In the genomic region with DNA sequence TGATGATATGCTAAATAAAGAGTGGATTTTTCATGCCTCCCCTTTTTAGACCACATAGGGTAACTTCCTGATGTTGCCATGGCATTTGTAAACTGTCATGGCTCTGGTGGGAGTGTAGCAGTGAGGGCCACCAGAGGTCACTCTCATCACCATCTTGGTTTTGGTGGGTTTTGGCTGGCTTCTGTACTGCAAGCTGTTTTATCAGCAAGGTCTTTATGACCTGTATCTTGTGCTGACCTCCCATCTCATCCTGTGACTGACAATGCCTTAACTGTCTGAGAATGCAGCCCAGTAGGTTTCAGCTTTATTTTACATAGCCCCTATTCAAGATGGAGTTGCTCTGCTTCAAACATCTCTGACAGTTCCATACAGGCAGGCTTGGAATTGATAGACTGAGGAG, we compare ENCODE assay signal across 8 cellular contexts.
DNase-seq lines count a peak whose midpoint lies in the region; ATAC-seq and TF ChIP-seq lines count a peak whose summit lies in the region.
"Not testable (repeated sequence)": the region's sequence is repeated elsewhere in the genome, so short reads cannot be mapped to it uniquely, and the experiment has no call there.

No MANE protein-coding gene starts in this region.

- H3K79me1 ChIP-seq in trophoblast cell (ENCODE audit: low read length) = not testable (repeated sequence)

- H3K4me1 ChIP-seq in BE2C; OCI-LY7 (ENCODE audit: insufficient read depth, low read length, poor library complexity, severe bottlenecking): not testable (repeated sequence)
- H3K4me1 ChIP-seq in trophoblast cell (ENCODE audit: control insufficient read depth in 1 of 2, insufficient read depth in 2 of 2, low read length in 2 of 2) = peaks cover 10 to 12% of the 10 kb centered on the region in 2 experiments

- not testable (repeated sequence) for H3K9me3 ChIP-seq in BE2C; OCI-LY7 (ENCODE audit: low read length); trophoblast cell (ENCODE audit: insufficient read depth, low read depth, low read length)

- H3K79me2 ChIP-seq in OCI-LY7 (ENCODE audit: insufficient read depth, low read depth, low read length); trophoblast cell (ENCODE audit: control insufficient read depth, insufficient read depth, low read length, poor library complexity): not testable (repeated sequence)

- H2BK5ac ChIP-seq in trophoblast cell (ENCODE audit: low read depth, low read length, poor library complexity) = not testable (repeated sequence)

- not testable (repeated sequence) for H3K4me2 ChIP-seq in OCI-LY7 (ENCODE audit: low read length); trophoblast cell (ENCODE audit: low read length)

- H3K14ac ChIP-seq in trophoblast cell (ENCODE audit: low read length) = not testable (repeated sequence)

- TF ChIP-seq CTCF in BE2C (IDR thresholded peaks at IDR 0.05; ENCODE audit: low read depth, low read length) (peak; percentile 47), GM12873 (IDR thresholded peaks at IDR 0.05; ENCODE audit: insufficient read depth, low read depth, low read length, missing control alignments) (peak; percentile 27), OCI-LY7 (conservative IDR thresholded peaks at IDR 0.05; ENCODE audit: low read length) (peak; percentile 71)
- TF ChIP-seq CTCF in WTC11 (IDR thresholded peaks at IDR 0.05) = not testable (repeated sequence)

- H4K20me1 ChIP-seq in OCI-LY7 (ENCODE audit: insufficient read depth, low read length) = not testable (repeated sequence)

- not testable (repeated sequence) for H3K27me3 Mint-ChIP-seq in WTC11 (ENCODE audit: low read depth); immature natural killer cell (ENCODE audit: low read depth in 3 of 3)

- H3K4me3 ChIP-seq in BE2C (ENCODE audit: low read depth, low read length); OCI-LY7 (ENCODE audit: low read depth, low read length, poor library complexity, severe bottlenecking); trophoblast cell (ENCODE audit: low read depth, low read length): not testable (repeated sequence)

- not testable (repeated sequence) for H3K4ac ChIP-seq in trophoblast cell (ENCODE audit: low read depth, low read length)

- not testable (repeated sequence) for H4K91ac ChIP-seq in trophoblast cell (ENCODE audit: low read depth, low read length)

- H3K9ac ChIP-seq in trophoblast cell (ENCODE audit: low read length) = not testable (repeated sequence)

- not testable (repeated sequence) for H4K8ac ChIP-seq in trophoblast cell (ENCODE audit: low read depth, low read length)

- CTCF ChIA-PET in OCI-LY7 (lab: Charles Lee; ENCODE audit: unreplicated experiment) = not testable (repeated sequence)
- CTCF ChIA-PET in WTC11 (lab: Charles Lee) = interaction anchor here (0.6 to 1.9 kb wide), 11 partner anchors 11 to 679 kb away, joined by 3 to 10 read pairs (median 4); no protein-coding TSS in a partner anchor

- not testable (repeated sequence) for H2BK120ac ChIP-seq in trophoblast cell (ENCODE audit: insufficient read depth, low read length, poor library complexity)

- not testable (repeated sequence) for H3K9me2 ChIP-seq in OCI-LY7 (ENCODE audit: insufficient read depth, low read length)

- not testable (repeated sequence) for H3K36me3 ChIP-seq in BE2C; trophoblast cell (ENCODE audit: control insufficient read depth in 1 of 2, insufficient read depth in 2 of 2, low read length in 2 of 2)
- peaks cover 21% of the 10 kb centered on the region for H3K36me3 ChIP-seq in OCI-LY7 (ENCODE audit: insufficient read depth, low read length)

- H3K23ac ChIP-seq in trophoblast cell (ENCODE audit: low read length) = not testable (repeated sequence)

- POLR2A ChIA-PET in OCI-LY7 (lab: Charles Lee) (interaction anchor here (0.6 to 1.3 kb wide), 7 partner anchors 11 to 1091 kb away, joined by 3 to 6 read pairs (median 4); no protein-coding TSS in a partner anchor), WTC11 (lab: Charles Lee) (interaction anchor here (0.7 kb wide), 1 partner anchor 15 kb away, joined by 3 read pairs; no protein-coding TSS in a partner anchor)

- peaks cover 17% of the 10 kb centered on the region for H3K9me3 Mint-ChIP-seq in WTC11
- H3K9me3 Mint-ChIP-seq in immature natural killer cell = not testable (repeated sequence)

- not testable (repeated sequence) for H3K36me3 Mint-ChIP-seq in WTC11
- peaks cover 0 to 12% (median 3%) of the 10 kb centered on the region in 3 donors for H3K36me3 Mint-ChIP-seq in immature natural killer cell

- BruUV-seq in OCI-LY7 (replicated peaks; lab: Mats Ljungman, UMichigan) = not testable (repeated sequence)

- not testable (repeated sequence) for H2AK5ac ChIP-seq in trophoblast cell (ENCODE audit: low read length)

- H3K27ac Mint-ChIP-seq in WTC11 (0 out of 2 replicates have a peak overlapping the region, but pooled peaks have one; percentile 6), immature natural killer cell (peak overlapping the region in 5 of 6 donors; percentile 1 to 29 (median 18))

- not testable (repeated sequence) for H2BK12ac ChIP-seq in trophoblast cell (ENCODE audit: low read length)

- peak; percentile 34 for DNase-seq in BE2C
- DNase-seq in MV-4-11 (lab: John Stamatoyannopoulos, UW) = peak; percentile 33
- DNase-seq in OCI-LY7 (ENCODE audit: low spot score) = peak; percentile 23
- DNase-seq in WTC11 (ENCODE audit: low spot score) = peak; percentile 61
- DNase-seq in dermis blood vessel endothelial cell = peak; percentile 30
- peak in 2 of 3 donors; percentile 21 to 24 for DNase-seq in immature natural killer cell
- peak; percentile 77 to 90 for DNase-seq in trophoblast cell

- not testable (repeated sequence) for H3K4me3 Mint-ChIP-seq in WTC11, immature natural killer cell

- intact Hi-C loops in OCI-LY7 (cut with micrococcal nuclease; ENCODE audit: unreplicated experiment) = loop anchor here (2.0 kb wide), 1 partner anchor 34 kb away; no protein-coding TSS in a partner anchor

- H3K27ac ChIP-seq in OCI-LY7 (ENCODE audit: low read depth, low read length, poor library complexity, severe bottlenecking) = not testable (repeated sequence)
- peak overlapping the region; percentile 39 for H3K27ac ChIP-seq in trophoblast cell (ENCODE audit: low read depth, low read length)

- not testable (repeated sequence) for H4K12ac ChIP-seq in trophoblast cell (ENCODE audit: low read depth, low read length)

- peak; percentile 55 for ATAC-seq in WTC11

- H2AFZ ChIP-seq in OCI-LY7 (ENCODE audit: low read length); trophoblast cell (ENCODE audit: insufficient read depth, low read length, poor library complexity): not testable (repeated sequence)

- H3K27me3 ChIP-seq in BE2C; trophoblast cell (ENCODE audit: insufficient read depth, low read length): not testable (repeated sequence)

- H3K4me1 Mint-ChIP-seq in WTC11 = peaks cover 18% of the 10 kb centered on the region
- peaks cover 66 to 92% of the 10 kb centered on the region in 2 donors for H3K4me1 Mint-ChIP-seq in immature natural killer cell

- not testable (repeated sequence) for H3K18ac ChIP-seq in trophoblast cell (ENCODE audit: low read length)

Comparison
In these comparisons a context has a peak if more than half of its experiments do, and no peak if none do; other contexts are left out.
1. DNase-seq: peak in every context shown above with its lines; median percentile 84 in trophoblast cell; 61 in WTC11; 34 in BE2C; 33 in MV-4-11; 30 in dermis blood vessel endothelial cell; 23 in OCI-LY7; 22 in immature natural killer cell.